7 cellular contexts compared by ENCODE assay signal in the genomic region with DNA sequence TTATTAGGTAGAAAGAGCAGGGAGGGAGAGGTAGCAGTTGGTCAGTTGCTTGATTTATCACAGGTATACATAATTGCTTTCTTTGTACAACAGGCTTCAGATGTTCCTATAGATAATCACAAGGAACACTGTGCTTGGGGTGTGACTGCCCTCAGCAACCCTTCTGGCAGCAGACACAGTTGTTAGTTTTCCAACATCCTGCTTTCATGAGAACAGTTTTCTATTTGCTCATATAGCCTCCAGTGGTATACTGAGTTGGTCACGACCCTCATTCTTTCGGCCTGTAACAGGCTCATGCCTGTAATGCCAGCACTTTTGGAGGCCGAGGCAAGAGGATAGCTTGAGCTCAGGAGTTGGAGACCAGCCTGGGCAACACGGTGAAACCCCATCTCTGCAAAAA. TPM values are rescaled to one million over a fixed set of nuclear protein-coding genes. Genes with fewer than 3 reads are reported as not detected.
DNase-seq lines count a peak whose midpoint lies in the region; ATAC-seq, FAIRE-seq and TF ChIP-seq lines count a peak whose summit lies in the region.
"Not testable (repeated sequence)": the region's sequence is repeated elsewhere in the genome, so short reads cannot be mapped to it uniquely, and the experiment has no call there.

No MANE protein-coding gene starts in this region.

- not testable (repeated sequence) for H3K36me3 Mint-ChIP-seq in chondrocyte (ENCODE audit: low read depth); memory B cell
- peaks cover 35% of the 10 kb centered on the region for H3K36me3 Mint-ChIP-seq in nephron progenitor cell (ENCODE audit: low read depth)

- H3K4me1 ChIP-seq in small intestine (ENCODE audit: control insufficient read depth in 2 of 2, insufficient read depth in 1 of 2, low read depth in 1 of 2, low read length in 1 of 2): not testable (repeated sequence)

- H3K36me3 ChIP-seq in small intestine (ENCODE audit: control insufficient read depth in 2 of 2, insufficient read depth in 2 of 2, low read length in 2 of 2): not testable (repeated sequence)

- 75% methylated on average over 4 of the region's 4 CpGs for WGBS in small intestine, 3 donors

- peaks cover 69% of the 10 kb centered on the region for H3K4me1 Mint-ChIP-seq in chondrocyte (ENCODE audit: low read depth)
- H3K4me1 Mint-ChIP-seq in memory B cell: not testable (repeated sequence)
- H3K4me1 Mint-ChIP-seq in nephron progenitor cell: peaks cover 40% of the 10 kb centered on the region

- not testable (repeated sequence) for H3K4me3 ChIP-seq in small intestine (ENCODE audit: low read depth in 1 of 2, low read length in 2 of 2)

- not testable (repeated sequence) for FAIRE-seq in small intestine (lab: Jason Lieb, UNC)

- peak overlapping the region in 1 of 2 donors; percentile 50 for H3K27ac ChIP-seq in small intestine (ENCODE audit: low read depth in 1 of 2, low read length in 1 of 2)

- H3K9me3 Mint-ChIP-seq in chondrocyte (ENCODE audit: low read depth); memory B cell: not testable (repeated sequence)
- peaks cover 13% of the 10 kb centered on the region for H3K9me3 Mint-ChIP-seq in nephron progenitor cell

- in situ Hi-C loops in SK-MEL-5 (cut with HindIII; ENCODE audit: low pct_unique_long_range_greater_than_20kb, low sequenced_read_pairs): not testable (repeated sequence)

- DNase-seq in EH (ENCODE audit: low read depth): peak; percentile 55
- DNase-seq in M059J (ENCODE audit: low read depth): peak; percentile 32
- peak; percentile 64 for DNase-seq in SK-MEL-5 (ENCODE audit: low read depth, low spot score)
- not testable (repeated sequence) for DNase-seq in chondrocyte (ENCODE audit: low spot score); memory B cell (ENCODE audit: low spot score in 2 of 2); nephron progenitor cell
- peak; percentile 41 for DNase-seq in small intestine

- H3K9me3 ChIP-seq in small intestine (ENCODE audit: control insufficient read depth, low read depth): not testable (repeated sequence)

- H3K4me3 Mint-ChIP-seq in chondrocyte (ENCODE audit: unreplicated experiment); memory B cell; nephron progenitor cell: not testable (repeated sequence)

- H3K27me3 Mint-ChIP-seq in chondrocyte (ENCODE audit: low read depth); memory B cell; nephron progenitor cell (ENCODE audit: low read depth, poor library complexity): not testable (repeated sequence)

- ATAC-seq in memory B cell (ENCODE audit: low read depth): not testable (repeated sequence)

- not testable (repeated sequence) for TF ChIP-seq CTCF in chondrocyte (IDR thresholded peaks at IDR 0.05); nephron progenitor cell (IDR thresholded peaks at IDR 0.05)

- not testable (repeated sequence) for H3K27me3 ChIP-seq in small intestine (ENCODE audit: control insufficient read depth in 2 of 2, insufficient read depth in 2 of 2, low read length in 2 of 2)

- peak overlapping the region; percentile 74 for H3K27ac Mint-ChIP-seq in chondrocyte (ENCODE audit: unreplicated experiment)
- H3K27ac Mint-ChIP-seq in memory B cell: peak overlapping the region; percentile 23
- H3K27ac Mint-ChIP-seq in nephron progenitor cell: peak overlapping the region; percentile 84

RNA-seq across cellular contexts. Expression of gene UGDH, which starts 16.8 kb away (rescaled TPM):
- 61.2 and 83.3 TPM in 2 replicates for total RNA-seq in M059J (2014; rRNA removed; shearing (Covaris generic))
- 90.9 and 93.4 TPM in 2 replicates for total RNA-seq in SK-MEL-5 (2014; rRNA removed; shearing (Covaris generic))
- 97.6 and 109 TPM in 2 replicates for polyA plus RNA-seq in SK-MEL-5 (2015; cell fraction: cytosol; rRNA removed)
- polyA plus RNA-seq in SK-MEL-5 (2015; cell fraction: nucleus; rRNA removed): 22.4 and 44.6 TPM in 2 replicates
- total RNA-seq in chondrocyte: 151 to 207 TPM (median 156 TPM) in 3 replicates
- 10 to 100 TPM; 20.8 to 42.2 (median 34.4) TPM for polyA plus RNA-seq in small intestine

Comparison
In these comparisons a context has a peak if more than half of its experiments do, and no peak if none do; other contexts are left out.
1. H3K27ac Mint-ChIP-seq: peak in every context shown above with its lines; median percentile 84 in nephron progenitor cell; 74 in chondrocyte; 23 in memory B cell.